Comparison of ENCODE assay signal across 1 cellular context in the genomic region with DNA sequence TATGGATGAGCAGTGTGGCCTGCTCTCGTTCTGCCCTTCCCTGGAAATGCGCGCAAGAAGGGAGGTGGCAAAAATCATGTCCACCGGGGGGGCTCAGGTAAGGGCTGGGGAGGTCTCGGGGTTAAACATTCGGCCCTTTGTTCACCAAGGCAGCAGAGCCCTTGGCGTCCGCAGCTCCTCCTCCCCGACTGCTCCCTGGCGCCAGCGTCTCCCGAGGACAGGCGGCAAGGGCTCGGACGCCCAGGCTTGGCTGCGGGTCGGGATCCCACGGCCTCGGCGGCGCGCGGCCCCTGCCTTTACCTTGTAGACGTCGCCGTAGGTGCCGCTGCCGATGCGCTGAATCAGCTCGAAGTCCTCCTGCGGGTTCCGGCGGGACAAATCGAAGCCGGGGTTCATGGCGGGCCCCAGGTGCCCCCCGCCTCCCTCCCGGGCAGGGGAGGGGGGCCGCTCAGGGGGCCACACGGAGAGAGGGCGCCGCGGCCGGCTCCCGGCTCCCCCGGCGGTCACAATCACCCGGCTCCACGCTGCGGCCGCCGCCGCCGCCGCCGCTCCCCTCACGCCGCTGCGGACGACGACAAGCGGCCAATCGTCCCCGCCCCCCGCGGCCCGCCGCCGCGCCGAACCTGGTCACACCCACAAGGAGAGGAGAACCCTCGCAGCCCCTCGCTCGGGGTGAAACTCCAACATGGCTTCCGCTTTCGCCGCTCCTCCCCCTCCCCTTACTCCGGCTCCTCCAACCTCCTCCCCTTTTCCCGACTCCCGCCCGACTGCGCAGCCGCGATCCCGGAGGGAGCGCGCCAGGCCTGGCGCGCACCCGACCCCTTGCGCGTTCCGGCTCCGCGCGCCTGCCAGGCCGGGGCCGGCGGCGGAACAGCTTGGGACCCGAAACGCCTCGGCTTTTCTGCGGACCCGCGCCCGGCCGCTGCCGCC.
A peak's percentile ranks its signal among the peaks of the same experiment; 100 is the strongest.
TF ChIP-seq lines count a peak whose summit lies in the region.

A gene (minus strand): TSS at position 694 of the 930 bp plus-strand sequence. CDS start 298 bp downstream, at position 396.

TF ChIP-seq in SK-N-SH, 30 proteins besides CTCF, POLR2A, EP300 and RAD21 (continued from another document):
- TF ChIP-seq MEF2A (IDR thresholded peaks at IDR 0.05; ENCODE audit: borderline replicate concordance, low read depth) (no peak), ELF1 (IDR thresholded peaks at IDR 0.05) (0 out of 2 replicates have a peak, but pooled peaks have one; percentile 47), GATA2 (CRISPR knock-in tag; IDR thresholded peaks at IDR 0.05) (no peak), TCF12 (IDR thresholded peaks at IDR 0.05) (no peak), JUND (IDR thresholded peaks at IDR 0.05) (no peak), SMC3 (IDR thresholded peaks at IDR 0.05; ENCODE audit: low read depth, low read length) (peak; percentile 12; the same call in 1 of the 2 replicates), RCOR1 (IDR thresholded peaks at IDR 0.05; ENCODE audit: low read length) (no peak; the same call in 1 of the 2 replicates), POLR2AphosphoS5 (IDR thresholded peaks at IDR 0.05; ENCODE audit: low read depth, low read length) (peak; percentile 85), FOSL2 (IDR thresholded peaks at IDR 0.05; ENCODE audit: borderline replicate concordance, low read depth) (no peak), GABPA (IDR thresholded peaks at IDR 0.05; ENCODE audit: low read depth) (0 out of 2 replicates have a peak, but pooled peaks have one; percentile 18), MXI1 (IDR thresholded peaks at IDR 0.05; ENCODE audit: low read depth, low read length) (peak; percentile 89), TEAD4 (IDR thresholded peaks at IDR 0.05; ENCODE audit: borderline replicate concordance, insufficient read depth) (no peak), NRF1 (IDR thresholded peaks at IDR 0.05; ENCODE audit: low read depth, low read length) (peak; percentile 77), FOXJ3 (CRISPR knock-in tag; IDR thresholded peaks at IDR 0.05) (no peak; the same call in 1 of the 2 replicates), SIN3A (IDR thresholded peaks at IDR 0.05; ENCODE audit: borderline replicate concordance, low read depth, low read length) (peak; percentile 35; the same call in 1 of the 2 replicates), NFIC (IDR thresholded peaks at IDR 0.05; ENCODE audit: borderline replicate concordance) (no peak), YY1 (IDR thresholded peaks at IDR 0.05; ENCODE audit: low read depth) (peak; percentile 80; the same call in 1 of the 2 replicates)
- TF ChIP-seq, protein P1, sequence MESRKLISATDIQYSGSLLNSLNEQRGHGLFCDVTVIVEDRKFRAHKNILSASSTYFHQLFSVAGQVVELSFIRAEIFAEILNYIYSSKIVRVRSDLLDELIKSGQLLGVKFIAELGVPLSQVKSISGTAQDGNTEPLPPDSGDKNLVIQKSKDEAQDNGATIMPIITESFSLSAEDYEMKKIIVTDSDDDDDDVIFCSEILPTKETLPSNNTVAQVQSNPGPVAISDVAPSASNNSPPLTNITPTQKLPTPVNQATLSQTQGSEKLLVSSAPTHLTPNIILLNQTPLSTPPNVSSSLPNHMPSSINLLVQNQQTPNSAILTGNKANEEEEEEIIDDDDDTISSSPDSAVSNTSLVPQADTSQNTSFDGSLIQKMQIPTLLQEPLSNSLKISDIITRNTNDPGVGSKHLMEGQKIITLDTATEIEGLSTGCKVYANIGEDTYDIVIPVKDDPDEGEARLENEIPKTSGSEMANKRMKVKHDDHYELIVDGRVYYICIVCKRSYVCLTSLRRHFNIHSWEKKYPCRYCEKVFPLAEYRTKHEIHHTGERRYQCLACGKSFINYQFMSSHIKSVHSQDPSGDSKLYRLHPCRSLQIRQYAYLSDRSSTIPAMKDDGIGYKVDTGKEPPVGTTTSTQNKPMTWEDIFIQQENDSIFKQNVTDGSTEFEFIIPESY (IDR thresholded peaks at IDR 0.05; ENCODE audit: borderline replicate concordance, low read depth), result no peak
- TF ChIP-seq, protein P2, sequence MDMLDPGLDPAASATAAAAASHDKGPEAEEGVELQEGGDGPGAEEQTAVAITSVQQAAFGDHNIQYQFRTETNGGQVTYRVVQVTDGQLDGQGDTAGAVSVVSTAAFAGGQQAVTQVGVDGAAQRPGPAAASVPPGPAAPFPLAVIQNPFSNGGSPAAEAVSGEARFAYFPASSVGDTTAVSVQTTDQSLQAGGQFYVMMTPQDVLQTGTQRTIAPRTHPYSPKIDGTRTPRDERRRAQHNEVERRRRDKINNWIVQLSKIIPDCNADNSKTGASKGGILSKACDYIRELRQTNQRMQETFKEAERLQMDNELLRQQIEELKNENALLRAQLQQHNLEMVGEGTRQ (IDR thresholded peaks at IDR 0.05; ENCODE audit: borderline replicate concordance, low read depth, low read length), result no peak
- TF ChIP-seq, protein P3, sequence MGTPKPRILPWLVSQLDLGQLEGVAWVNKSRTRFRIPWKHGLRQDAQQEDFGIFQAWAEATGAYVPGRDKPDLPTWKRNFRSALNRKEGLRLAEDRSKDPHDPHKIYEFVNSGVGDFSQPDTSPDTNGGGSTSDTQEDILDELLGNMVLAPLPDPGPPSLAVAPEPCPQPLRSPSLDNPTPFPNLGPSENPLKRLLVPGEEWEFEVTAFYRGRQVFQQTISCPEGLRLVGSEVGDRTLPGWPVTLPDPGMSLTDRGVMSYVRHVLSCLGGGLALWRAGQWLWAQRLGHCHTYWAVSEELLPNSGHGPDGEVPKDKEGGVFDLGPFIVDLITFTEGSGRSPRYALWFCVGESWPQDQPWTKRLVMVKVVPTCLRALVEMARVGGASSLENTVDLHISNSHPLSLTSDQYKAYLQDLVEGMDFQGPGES (IDR thresholded peaks at IDR 0.05; ENCODE audit: low read depth, low read length), result no peak
- TF ChIP-seq, protein P4, sequence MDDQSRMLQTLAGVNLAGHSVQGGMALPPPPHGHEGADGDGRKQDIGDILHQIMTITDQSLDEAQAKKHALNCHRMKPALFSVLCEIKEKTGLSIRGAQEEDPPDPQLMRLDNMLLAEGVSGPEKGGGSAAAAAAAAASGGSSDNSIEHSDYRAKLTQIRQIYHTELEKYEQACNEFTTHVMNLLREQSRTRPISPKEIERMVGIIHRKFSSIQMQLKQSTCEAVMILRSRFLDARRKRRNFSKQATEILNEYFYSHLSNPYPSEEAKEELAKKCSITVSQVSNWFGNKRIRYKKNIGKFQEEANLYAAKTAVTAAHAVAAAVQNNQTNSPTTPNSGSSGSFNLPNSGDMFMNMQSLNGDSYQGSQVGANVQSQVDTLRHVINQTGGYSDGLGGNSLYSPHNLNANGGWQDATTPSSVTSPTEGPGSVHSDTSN (IDR thresholded peaks at IDR 0.05), result 0 out of 2 replicates have a peak, but pooled peaks have one; percentile 1
- TF ChIP-seq, protein P5, sequence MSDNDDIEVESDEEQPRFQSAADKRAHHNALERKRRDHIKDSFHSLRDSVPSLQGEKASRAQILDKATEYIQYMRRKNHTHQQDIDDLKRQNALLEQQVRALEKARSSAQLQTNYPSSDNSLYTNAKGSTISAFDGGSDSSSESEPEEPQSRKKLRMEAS (IDR thresholded peaks at IDR 0.05; ENCODE audit: low read depth), result no peak
